9 cellular contexts compared by ENCODE assay signal in genomic region chr4:87108142-87108546, GRCh38.
DNase-seq lines count a peak whose midpoint lies in the region; ATAC-seq and TF ChIP-seq lines count a peak whose summit lies in the region.
"Had no signal": no experiment of that assay in that cellular context is flagged by ENCODE, and none has a peak within 500 bp of the region (broad histone marks: within the 10 kb centered on the region; RNA-seq: fewer than 3 reads in every experiment).

No MANE protein-coding gene starts in this region.

- H3K27ac Mint-ChIP-seq in activated T-helper 2 cell treated with anti-CD3 and anti-CD28 coated beads, Interferon-gamma antibody, Interleukin-2, Interleukin-4, amounts not matched to agents 10 μg/mL and 5 μg/mL and 100 μg/mL, durations not matched to agents 14 hours and 24 hours and 36 hours, result no peak overlapping the region
- H3K27ac Mint-ChIP-seq in immature natural killer cell, result peak overlapping the region in 2 of 6 donors; percentile 30 to 57

- no peak for ATAC-seq in GM18520 (IDR thresholded peaks at IDR 0.05; ENCODE audit: unreplicated experiment)

- H3K4me1 Mint-ChIP-seq in activated T-helper 2 cell treated with anti-CD3 and anti-CD28 coated beads, Interferon-gamma antibody, Interleukin-2, Interleukin-4, amounts not matched to agents 10 μg/mL and 5 μg/mL and 100 μg/mL, durations not matched to agents 14 hours and 24 hours and 36 hours (ENCODE audit: low read depth), result peaks cover 16% of the 10 kb centered on the region
- peaks cover 33 to 42% of the 10 kb centered on the region in 2 donors for H3K4me1 Mint-ChIP-seq in immature natural killer cell

- no peak overlapping the region for H3K4me3 ChIP-seq in SJCRH30
- H3K4me3 ChIP-seq in fibroblast of pulmonary artery (replicated peaks; ENCODE audit: low read depth, low read length), result no peak overlapping the region

- no peaks in the 10 kb centered on the region for H3K27me3 ChIP-seq in SJCRH30

- intact Hi-C loops in activated T-helper 2 cell treated with anti-CD3 and anti-CD28 coated beads, Interferon-gamma antibody, Interleukin-2, Interleukin-4, amounts not matched to agents 10 μg/mL and 5 μg/mL and 100 μg/mL, durations not matched to agents 14 hours and 24 hours and 36 hours (cut with micrococcal nuclease), result no loop called here

- peaks cover 48% of the 10 kb centered on the region for H3K36me3 Mint-ChIP-seq in activated T-helper 2 cell treated with anti-CD3 and anti-CD28 coated beads, Interferon-gamma antibody, Interleukin-2, Interleukin-4, amounts not matched to agents 10 μg/mL and 5 μg/mL and 100 μg/mL, durations not matched to agents 14 hours and 24 hours and 36 hours (ENCODE audit: low read depth)
- H3K36me3 Mint-ChIP-seq in immature natural killer cell, result peaks cover 0 to 30% (median 10%) of the 10 kb centered on the region in 3 donors

- no peak overlapping the region for H3K27ac ChIP-seq in SJCRH30

- DNase-seq in ELR (ENCODE audit: low read depth) (peak; percentile 90), SJCRH30 (peak; percentile 23 to 30), fibroblast of pulmonary artery (ENCODE audit: low read depth) (peak; percentile 76), renal cortical epithelial cell (ENCODE audit: low read depth) (peak; percentile 89), SKM-1 (lab: John Stamatoyannopoulos, UW; ENCODE audit: unreplicated experiment) (no peak), immature natural killer cell (no peak)
- no peak for DNase-seq in activated T-helper 2 cell treated with anti-CD3 and anti-CD28 coated beads, Interferon-gamma antibody, Interleukin-2, Interleukin-4, amounts not matched to agents 10 μg/mL and 5 μg/mL and 100 μg/mL, durations not matched to agents 14 hours and 24 hours and 36 hours (ENCODE audit: low spot score)
- DNase-seq: NCI-H187 had no signal

- H3K9me3 ChIP-seq in SJCRH30 (replicated peaks), result no peaks in the 10 kb centered on the region

- H3K27me3 Mint-ChIP-seq in activated T-helper 2 cell treated with anti-CD3 and anti-CD28 coated beads, Interferon-gamma antibody, Interleukin-2, Interleukin-4, amounts not matched to agents 10 μg/mL and 5 μg/mL and 100 μg/mL, durations not matched to agents 14 hours and 24 hours and 36 hours (ENCODE audit: low read depth), result no peaks in the 10 kb centered on the region
- no peaks in the 10 kb centered on the region for H3K27me3 Mint-ChIP-seq in immature natural killer cell (ENCODE audit: low read depth in 3 of 3)

- H3K4me3 Mint-ChIP-seq in activated T-helper 2 cell treated with anti-CD3 and anti-CD28 coated beads, Interferon-gamma antibody, Interleukin-2, Interleukin-4, amounts not matched to agents 10 μg/mL and 5 μg/mL and 100 μg/mL, durations not matched to agents 14 hours and 24 hours and 36 hours (ENCODE audit: low read depth), result no peak overlapping the region
- no peak overlapping the region for H3K4me3 Mint-ChIP-seq in immature natural killer cell

- H3K4me1 ChIP-seq in SJCRH30, result peaks cover 22% of the 10 kb centered on the region

- H3K36me3 ChIP-seq in SJCRH30, result peaks cover 11% of the 10 kb centered on the region

- TF ChIP-seq CTCF in fibroblast of pulmonary artery (IDR thresholded peaks at IDR 0.05; ENCODE audit: low read length, missing control alignments), result no peak

- no peaks in the 10 kb centered on the region for H3K9me3 Mint-ChIP-seq in activated T-helper 2 cell treated with anti-CD3 and anti-CD28 coated beads, Interferon-gamma antibody, Interleukin-2, Interleukin-4, amounts not matched to agents 10 μg/mL and 5 μg/mL and 100 μg/mL, durations not matched to agents 14 hours and 24 hours and 36 hours
- H3K9me3 Mint-ChIP-seq in immature natural killer cell, result no peaks in the 10 kb centered on the region

Comparison
In these comparisons a context has a peak if more than half of its experiments do, and no peak if none do; other contexts are left out.
1. DNase-seq: peak in ELR (single experiment), SJCRH30 (2 of 2), fibroblast of pulmonary artery (single experiment) and renal cortical epithelial cell (single experiment); none in SKM-1 (single experiment), activated T-helper 2 cell treated with anti-CD3 and anti-CD28 coated beads, Interferon-gamma antibody, Interleukin-2, Interleukin-4, amounts not matched to agents 10 μg/mL and 5 μg/mL and 100 μg/mL, durations not matched to agents 14 hours and 24 hours and 36 hours (single experiment) and immature natural killer cell (0 of 3).